ENCODE assay signal across 13 cellular contexts in the genomic region with DNA sequence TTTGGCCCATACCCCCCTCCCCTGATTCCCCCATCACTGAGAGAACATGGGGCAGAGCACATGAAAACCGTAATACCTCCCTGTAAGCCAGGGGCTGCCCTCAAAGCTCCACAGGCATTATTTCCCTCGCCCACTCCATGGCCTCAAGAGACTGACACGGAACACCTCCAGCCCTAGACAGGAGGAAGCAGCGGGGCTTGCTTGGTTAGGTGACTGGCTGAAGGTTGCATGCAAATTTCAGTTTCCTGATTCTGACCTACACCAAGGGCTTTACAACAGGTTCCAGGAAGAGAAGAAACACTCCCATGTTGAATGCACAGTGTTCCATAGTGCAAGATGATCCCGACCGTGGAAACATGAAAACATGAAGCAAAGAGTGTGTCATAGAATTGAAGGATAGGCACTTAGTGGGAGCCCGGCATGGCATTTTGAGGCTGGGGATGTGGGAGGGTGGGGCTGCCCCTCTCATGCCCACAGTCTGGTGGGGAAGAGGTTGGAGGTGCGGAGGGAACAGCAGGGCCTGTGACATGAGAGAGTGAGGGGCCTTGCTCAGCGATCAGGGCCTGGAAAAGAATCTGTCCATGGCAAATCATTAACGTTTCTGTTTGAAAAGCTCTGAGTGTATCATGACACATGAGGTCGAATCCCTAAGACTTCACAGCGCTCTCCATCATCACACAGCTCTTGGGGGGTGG. TPM values are rescaled to one million over a fixed set of nuclear protein-coding genes. Genes with fewer than 3 reads are reported as not detected.
DNase-seq lines count a peak whose midpoint lies in the region; ATAC-seq, FAIRE-seq and TF ChIP-seq lines count a peak whose summit lies in the region.
"Had no signal": no experiment of that assay in that cellular context is flagged by ENCODE, and none has a peak within 500 bp of the region (broad histone marks: within the 10 kb centered on the region; RNA-seq: fewer than 3 reads in every experiment).

No MANE protein-coding gene starts in this region.

- no peak for TF ChIP-seq CTCF in chondrocyte (IDR thresholded peaks at IDR 0.05)

- H3K4me3 Mint-ChIP-seq in chondrocyte (ENCODE audit: unreplicated experiment): no peak overlapping the region

- TF ChIP-seq POLR2A in GM12892 (IDR thresholded peaks at IDR 0.05; ENCODE audit: low read depth, low read length): peak; percentile 14; the same call in 1 of the 2 replicates

- H3K9me3 Mint-ChIP-seq in chondrocyte (ENCODE audit: low read depth): no peaks in the 10 kb centered on the region

- peak; percentile 46 for DNase-seq in GM12892 (ENCODE audit: insufficient read length)
- no peak for DNase-seq in chondrocyte (ENCODE audit: low spot score)
- no peak for DNase-seq in NCI-H2196 treated with DMSO at 0.1 percent for 48 hours (lab: John Stamatoyannopoulos, UW; ENCODE audit: unreplicated experiment)
- DNase-seq in T-helper 1 cell: no peak
- DNase-seq in NCI-H2227 (lab: John Stamatoyannopoulos, UW; ENCODE audit: unreplicated experiment): no peak
- no peak for DNase-seq in DMS153 (lab: John Stamatoyannopoulos, UW)
- DNase-seq: caudate nucleus; NCI-H1694; ovary; stimulated activated CD4-positive, alpha-beta T cell treated with anti-CD3 and anti-CD28 coated beads, Interleukin-4, amount 100 ng/mL, for 24 hours had no signal

- H3K27ac Mint-ChIP-seq in chondrocyte (ENCODE audit: unreplicated experiment): peak overlapping the region; percentile 58

- H3K36me3 Mint-ChIP-seq in chondrocyte (ENCODE audit: low read depth): peaks cover 3% of the 10 kb centered on the region

- FAIRE-seq in GM12892 (lab: Jason Lieb, UNC): peak; percentile 92
- FAIRE-seq: TTC549 had no signal

- H3K4me1 Mint-ChIP-seq in chondrocyte (ENCODE audit: low read depth): peaks cover 15% of the 10 kb centered on the region

- peak; percentile 73 for ATAC-seq in GM19467 (IDR thresholded peaks at IDR 0.05; ENCODE audit: unreplicated experiment)
- peak; percentile 63 for ATAC-seq in HG03039 (IDR thresholded peaks at IDR 0.05; ENCODE audit: unreplicated experiment)

- no peaks in the 10 kb centered on the region for H3K27me3 Mint-ChIP-seq in chondrocyte (ENCODE audit: low read depth)

RNA-seq across cellular contexts. Expression of a gene that starts 33.5 kb away (rescaled TPM):
- polyA plus RNA-seq in GM12892 (2012; ENCODE audit: missing spikeins): 19.5 TPM
- 12.2 to 13.4 TPM (median 13.1 TPM) in 3 replicates for total RNA-seq in chondrocyte
